In the genomic region with DNA sequence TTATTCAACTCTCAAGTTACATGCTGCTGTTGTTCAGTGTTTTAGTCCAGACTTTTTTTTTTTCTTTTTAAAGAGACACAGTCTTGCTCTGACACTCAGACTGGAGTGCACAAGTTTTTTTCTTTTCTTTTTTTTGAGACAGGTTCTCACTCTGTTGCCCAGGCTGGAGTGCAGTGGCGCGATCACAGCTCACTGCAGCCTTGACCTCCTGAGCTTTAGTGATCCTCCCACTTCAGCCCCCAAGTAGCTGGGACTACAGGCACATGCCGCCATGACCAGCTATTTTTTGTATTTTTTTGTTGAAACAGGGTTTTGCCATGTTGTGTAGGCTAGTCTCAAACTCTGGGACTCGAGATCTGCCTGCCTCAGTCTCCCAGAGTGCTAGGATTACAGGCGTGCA, we compare ENCODE assay signal across 13 cellular contexts. TPM values are rescaled to one million over a fixed set of nuclear protein-coding genes. Genes with fewer than 3 reads are reported as not detected.
A peak's percentile ranks its signal among the peaks of the same experiment; 100 is the strongest.
DNase-seq lines count a peak whose midpoint lies in the region; ATAC-seq and TF ChIP-seq lines count a peak whose summit lies in the region.
"Had no signal": no experiment of that assay in that cellular context is flagged by ENCODE, and none has a peak within 500 bp of the region (broad histone marks: within the 10 kb centered on the region; RNA-seq: fewer than 3 reads in every experiment).

No MANE protein-coding gene starts in this region.

- peaks cover 82% of the 10 kb centered on the region for H3K4me1 Mint-ChIP-seq in CD4-positive, alpha-beta T cell (ENCODE audit: low read depth)
- H3K4me1 Mint-ChIP-seq in memory B cell (peaks cover 47% of the 10 kb centered on the region), HFFc6 (ENCODE audit: low read depth) (peaks cover 58% of the 10 kb centered on the region)

- H3K36me3 ChIP-seq in HUES6 (ENCODE audit: control insufficient read depth, insufficient read depth, low read length) (peaks cover 16% of the 10 kb centered on the region), gastrocnemius medialis (peaks cover 0 to 13% of the 10 kb centered on the region in 2 donors), WERI-Rb-1 (peaks cover 28% of the 10 kb centered on the region)

- no peak overlapping the region for H3K9ac ChIP-seq in HUES6 (ENCODE audit: low read length)
- H3K9ac ChIP-seq: KMS-11 had no signal

- TF ChIP-seq CTCF in CD4-positive, alpha-beta T cell (IDR thresholded peaks at IDR 0.05) = no peak
- TF ChIP-seq CTCF in gastrocnemius medialis (IDR thresholded peaks at IDR 0.05 in 4 of 5, conservative IDR thresholded peaks at IDR 0.05 in 1 of 5) (no peak), WERI-Rb-1 (IDR thresholded peaks at IDR 0.05; ENCODE audit: low read depth, low read length) (no peak), HFFc6 (IDR thresholded peaks at IDR 0.05) (no peak)

- intact Hi-C loops in CD4-positive, alpha-beta T cell (cut with DNase I, micrococcal nuclease) = no loop called here
- intact Hi-C loops in gastrocnemius medialis (cut with DNase I; ENCODE audit: low total_unique reads) = no loop called here

- no peak for TF ChIP-seq POLR2A in gastrocnemius medialis (IDR thresholded peaks at IDR 0.05)

- H3K27ac ChIP-seq in CD4-positive, alpha-beta T cell (ENCODE audit: low read depth, low read length) = no peak overlapping the region
- H3K27ac ChIP-seq in HUES6 (ENCODE audit: low read depth, low read length) (0 out of 2 replicates have a peak overlapping the region, but pooled peaks have one; percentile 8), gastrocnemius medialis (peak overlapping the region; percentile 70 to 84 (median 79)), WERI-Rb-1 (no peak overlapping the region)
- H3K27ac ChIP-seq: KMS-11, PC-9 had no signal

- in situ Hi-C loops in gastrocnemius medialis (cut with MboI; ENCODE audit: low sequenced_read_pairs in 4 of 4) = no loop called here
- in situ Hi-C loops in ACHN (cut with HindIII; ENCODE audit: low pct_ligation_motif_present, low pct_unique_long_range_greater_than_20kb, low sequenced_read_pairs) = no loop called here

- H3K36me3 Mint-ChIP-seq in CD4-positive, alpha-beta T cell (ENCODE audit: low read depth) = peaks cover 33% of the 10 kb centered on the region
- H3K36me3 Mint-ChIP-seq in memory B cell = peaks cover 10% of the 10 kb centered on the region
- H3K36me3 Mint-ChIP-seq in HFFc6 (ENCODE audit: low read depth) = peaks cover 14% of the 10 kb centered on the region

- H3K9me3 Mint-ChIP-seq in CD4-positive, alpha-beta T cell = no peaks in the 10 kb centered on the region
- H3K9me3 Mint-ChIP-seq in memory B cell (no peaks in the 10 kb centered on the region), HFFc6 (no peaks in the 10 kb centered on the region)

- no peak for DNase-seq in CD4-positive, alpha-beta T cell
- DNase-seq in memory B cell (ENCODE audit: low spot score in 2 of 2) (no peak), gastrocnemius medialis (no peak), ACHN (no peak), WERI-Rb-1 (no peak), hypothalamus (lab: John Stamatoyannopoulos, UW) (no peak), HFFc6 (no peak)
- DNase-seq: EL, NCI-H1092, NCI-H69, PC-9 had no signal

- no peaks in the 10 kb centered on the region for H3K27me3 Mint-ChIP-seq in CD4-positive, alpha-beta T cell
- H3K27me3 Mint-ChIP-seq in memory B cell (no peaks in the 10 kb centered on the region), HFFc6 (ENCODE audit: insufficient read depth) (no peaks in the 10 kb centered on the region; the same call in 1 of the 2 replicates)

- no peak overlapping the region for H3K4me3 ChIP-seq in HUES6 (ENCODE audit: low read depth, low read length)
- H3K4me3 ChIP-seq in gastrocnemius medialis = peak overlapping the region in 3 of 4 donors; percentile 0 to 9 (median 3)
- H3K4me3 ChIP-seq in WERI-Rb-1 (ENCODE audit: low read depth, low read length) = no peak overlapping the region
- H3K4me3 ChIP-seq: PC-9 had no signal

- POLR2A ChIA-PET in CD4-positive, alpha-beta T cell (lab: Charles Lee) = interaction anchor here (1.1 to 1.2 kb wide), 2 partner anchors 10 to 13 kb away, joined by 3 read pairs; no protein-coding TSS in a partner anchor

- ATAC-seq in CD4-positive, alpha-beta T cell (ENCODE audit: poor library complexity) = no peak
- no peak for ATAC-seq in memory B cell (ENCODE audit: low read depth)
- no peak for ATAC-seq in gastrocnemius medialis

- H3K27ac Mint-ChIP-seq in CD4-positive, alpha-beta T cell = peak overlapping the region; percentile 62
- H3K27ac Mint-ChIP-seq in memory B cell (peak overlapping the region; percentile 77), HFFc6 (no peak overlapping the region)

- no peaks in the 10 kb centered on the region for H3K9me3 ChIP-seq in CD4-positive, alpha-beta T cell (ENCODE audit: control insufficient read depth, low read length)
- H3K9me3 ChIP-seq in HUES6 (ENCODE audit: control insufficient read depth, insufficient read depth, low read depth, low read length) (peaks cover 2% of the 10 kb centered on the region; the same call in 1 of the 2 replicates), gastrocnemius medialis (no peaks in the 10 kb centered on the region), WERI-Rb-1 (ENCODE audit: severe bottlenecking) (no peaks in the 10 kb centered on the region)

- no peak overlapping the region for H3K4me3 Mint-ChIP-seq in CD4-positive, alpha-beta T cell
- H3K4me3 Mint-ChIP-seq in memory B cell (no peak overlapping the region), HFFc6 (no peak overlapping the region)

- H3K27me3 ChIP-seq in CD4-positive, alpha-beta T cell (ENCODE audit: control insufficient read depth, insufficient read depth, low read length) = no peaks in the 10 kb centered on the region
- H3K27me3 ChIP-seq in HUES6 (ENCODE audit: control insufficient read depth, insufficient read depth, low read length) (no peaks in the 10 kb centered on the region), gastrocnemius medialis (no peaks in the 10 kb centered on the region), WERI-Rb-1 (ENCODE audit: insufficient read depth, low read depth, severe bottlenecking) (no peaks in the 10 kb centered on the region)

- CTCF ChIA-PET in CD4-positive, alpha-beta T cell (lab: Charles Lee) = interaction anchor here (1.5 kb wide), 1 partner anchor 9 kb away, joined by 3 read pairs; no protein-coding TSS in a partner anchor

- peaks cover 16% of the 10 kb centered on the region for H3K4me1 ChIP-seq in HUES6 (ENCODE audit: control insufficient read depth, insufficient read depth, low read length)
- H3K4me1 ChIP-seq in gastrocnemius medialis = peaks cover 90 to 96% of the 10 kb centered on the region in 2 donors

RNA-seq across cellular contexts. Expression of a gene that starts 11.9 kb away (rescaled TPM):
- 100 to 1,000 TPM; 153 TPM for total RNA-seq in CD4-positive, alpha-beta T cell
- 100 to 1,000 TPM; 144 to 255 (median 178) TPM for total RNA-seq in gastrocnemius medialis
- 100 to 1,000 TPM; 276 to 332 (median 321) TPM for total RNA-seq in HFFc6 (2021; fragmentation: NEBNext Ultra II Directional; extraction: Animal tissue kit (Norgen Biotek cat#: 25700))

Comparison
In these comparisons a context has a peak if more than half of its experiments do, and no peak if none do; other contexts are left out.
1. H3K27ac ChIP-seq: peak in HUES6 (single experiment) and gastrocnemius medialis (4 of 4); none in CD4-positive, alpha-beta T cell (single experiment) and WERI-Rb-1 (single experiment).
2. H3K4me3 ChIP-seq: peak in gastrocnemius medialis (3 of 4); none in HUES6 (single experiment) and WERI-Rb-1 (single experiment).